ENCODE assay signal across 18 cellular contexts in genomic region chr2:8549273-8549922, GRCh38.
DNase-seq lines count a peak whose midpoint lies in the region; ATAC-seq lines count a peak whose summit lies in the region.
"Had no signal": no experiment of that assay in that cellular context is flagged by ENCODE, and none has a peak within 500 bp of the region (broad histone marks: within the 10 kb centered on the region; RNA-seq: fewer than 3 reads in every experiment).

No MANE protein-coding gene starts in this region.

- ATAC-seq in Right ventricle myocardium inferior (no peak), left cardiac atrium (no peak), GM18909 (IDR thresholded peaks at IDR 0.05; ENCODE audit: poor library complexity, unreplicated experiment) (no peak), GM21390 (IDR thresholded peaks at IDR 0.05; ENCODE audit: unreplicated experiment) (no peak), HG02885 (IDR thresholded peaks at IDR 0.05; ENCODE audit: poor library complexity, unreplicated experiment) (no peak)
- ATAC-seq: activated CD4-positive, alpha-beta T cell treated with anti-CD3 and anti-CD28 coated beads for 36 hours; activated naive CD4-positive, alpha-beta T cell treated with anti-CD3 and anti-CD28 coated beads, Interleukin-2, amount 50 U/mL, for 72 hours; stimulated activated naive B cell treated with anti-CD40 and anti-IgM and Interleukin-4, amounts not matched to agents 10 μg/mL and 1 μg/mL and 100 μg/mL, for 72 hours had no signal

- intact Hi-C loops in Right ventricle myocardium inferior (cut with DNase I) = no loop called here
- intact Hi-C loops in left cardiac atrium (cut with DNase I) = no loop called here

- DNase-seq in Right ventricle myocardium inferior (ENCODE audit: missing footprints) (peak; percentile 15), left cardiac atrium (no peak), NCI-H510A treated with DMSO at 0.1 percent for 48 hours (lab: John Stamatoyannopoulos, UW) (peak; percentile 77), mesenteric fat pad (ENCODE audit: low spot score) (peak; percentile 53)
- DNase-seq: activated CD4-positive, alpha-beta T cell treated with anti-CD3 and anti-CD28 coated beads for 36 hours; activated T-cell treated with anti-CD3 and anti-CD28 coated beads for 4 hours; CD8-positive, alpha-beta memory T cell; KBM-7; MV-4-11; naive B cell; NCI-H1930; OCI-M1; SJCRH30; stimulated activated naive B cell treated with anti-CD40 and anti-IgM and Interleukin-4, amounts not matched to agents 10 μg/mL and 1 μg/mL and 100 μg/mL, for 72 hours had no signal
